Comparison of ENCODE assay signal across 1 cellular context in genomic region chr6:47135772-47136171, GRCh38.
TF ChIP-seq lines count a peak whose summit lies in the region.

No MANE protein-coding gene starts in this region.

TF ChIP-seq in HepG2, 621 proteins besides CTCF, POLR2A, EP300 and RAD21 (continued from another document and continues in another):
- TF ChIP-seq LCORL (IDR thresholded peaks at IDR 0.05) (no peak), LCORL (CRISPR knock-in tag; IDR thresholded peaks at IDR 0.05) (no peak), MED1 (CRISPR knock-in tag; IDR thresholded peaks at IDR 0.05) (peak; percentile 82), ATRX (CRISPR knock-in tag; IDR thresholded peaks at IDR 0.05; ENCODE audit: borderline replicate concordance) (no peak), ZNF296 (CRISPR knock-in tag; conservative IDR thresholded peaks at IDR 0.05) (no peak), ZNF530 (CRISPR knock-in tag; IDR thresholded peaks at IDR 0.05; ENCODE audit: low read depth) (no peak), ZNF790 (CRISPR knock-in tag; IDR thresholded peaks at IDR 0.05; ENCODE audit: borderline replicate concordance) (no peak), ZNF335 (CRISPR knock-in tag; IDR thresholded peaks at IDR 0.05) (peak; percentile 69; the same call in 1 of the 2 replicates), GATA4 (IDR thresholded peaks at IDR 0.05; ENCODE audit: borderline replicate concordance, low read depth) (0 out of 2 replicates have a peak, but pooled peaks have one; percentile 33), FOXO1 (CRISPR knock-in tag; IDR thresholded peaks at IDR 0.05) (peak; percentile 62), NFYB (CRISPR knock-in tag; IDR thresholded peaks at IDR 0.05) (no peak), NAIF1 (CRISPR knock-in tag; IDR thresholded peaks at IDR 0.05; ENCODE audit: borderline replicate concordance) (no peak), MED13 (CRISPR knock-in tag; IDR thresholded peaks at IDR 0.05) (0 out of 2 replicates have a peak, but pooled peaks have one; percentile 42), RARA (CRISPR knock-in tag; IDR thresholded peaks at IDR 0.05) (peak; percentile 72), FOXP4 (CRISPR knock-in tag; IDR thresholded peaks at IDR 0.05) (peak; percentile 89), ZBTB25 (CRISPR knock-in tag; IDR thresholded peaks at IDR 0.05) (peak; percentile 94), HINFP (CRISPR knock-in tag; IDR thresholded peaks at IDR 0.05; ENCODE audit: low read depth) (no peak), CCAR2 (optimal IDR thresholded peaks at IDR 0.05; ENCODE audit: low read depth, low read length) (no peak), RFX1 (IDR thresholded peaks at IDR 0.05) (no peak), ZNF841 (CRISPR knock-in tag; IDR thresholded peaks at IDR 0.05; ENCODE audit: borderline replicate concordance) (no peak), ZBTB10 (CRISPR knock-in tag; IDR thresholded peaks at IDR 0.05; ENCODE audit: borderline replicate concordance) (no peak), FOXK1 (CRISPR knock-in tag; IDR thresholded peaks at IDR 0.05; ENCODE audit: borderline replicate concordance, low read depth) (peak; percentile 78), NR2F6 (IDR thresholded peaks at IDR 0.05) (peak; percentile 39; the same call in 1 of the 2 replicates), NR2F6 (CRISPR knock-in tag; IDR thresholded peaks at IDR 0.05) (peak; percentile 70; the same call in 1 of the 2 replicates), ZFP90 (CRISPR knock-in tag; IDR thresholded peaks at IDR 0.05; ENCODE audit: borderline replicate concordance) (no peak), ZBTB39 (CRISPR knock-in tag; IDR thresholded peaks at IDR 0.05) (no peak), ZNF512B (CRISPR knock-in tag; IDR thresholded peaks at IDR 0.05; ENCODE audit: borderline replicate concordance) (no peak), ZFP37 (CRISPR knock-in tag; IDR thresholded peaks at IDR 0.05; ENCODE audit: borderline replicate concordance) (no peak), SOX13 (IDR thresholded peaks at IDR 0.05) (peak; percentile 46; the same call in 1 of the 2 replicates), SOX13 (CRISPR knock-in tag; conservative IDR thresholded peaks at IDR 0.05 in 1 of 2, IDR thresholded peaks at IDR 0.05 in 1 of 2) (peak in 1 of 2 experiments; percentile 88; a peak in 2 of 4 replicates), ZFAT (CRISPR knock-in tag; conservative IDR thresholded peaks at IDR 0.05) (no peak), ZBTB14 (CRISPR knock-in tag; IDR thresholded peaks at IDR 0.05) (no peak), HOMEZ (CRISPR knock-in tag; IDR thresholded peaks at IDR 0.05; ENCODE audit: low read depth) (peak; percentile 67; the same call in 1 of the 2 replicates), HOXA3 (CRISPR knock-in tag; IDR thresholded peaks at IDR 0.05) (no peak), NFE2L2 (IDR thresholded peaks at IDR 0.05; ENCODE audit: low read length) (peak; percentile 97), ZFP1 (CRISPR knock-in tag; IDR thresholded peaks at IDR 0.05) (no peak; the same call in 1 of the 2 replicates), UBTF (CRISPR knock-in tag; IDR thresholded peaks at IDR 0.05) (no peak), BRD4 (CRISPR knock-in tag; IDR thresholded peaks at IDR 0.05) (no peak), HNF1B (CRISPR knock-in tag; IDR thresholded peaks at IDR 0.05) (no peak), NFKB2 (CRISPR knock-in tag; IDR thresholded peaks at IDR 0.05; ENCODE audit: borderline replicate concordance) (no peak), PCBP1 (IDR thresholded peaks at IDR 0.05; ENCODE audit: borderline replicate concordance, low read depth, low read length) (no peak), JUN (CRISPR knock-in tag; IDR thresholded peaks at IDR 0.05) (0 out of 2 replicates have a peak, but pooled peaks have one; percentile 56)
